ENCODE assay signal across 8 cellular contexts in the genomic region with DNA sequence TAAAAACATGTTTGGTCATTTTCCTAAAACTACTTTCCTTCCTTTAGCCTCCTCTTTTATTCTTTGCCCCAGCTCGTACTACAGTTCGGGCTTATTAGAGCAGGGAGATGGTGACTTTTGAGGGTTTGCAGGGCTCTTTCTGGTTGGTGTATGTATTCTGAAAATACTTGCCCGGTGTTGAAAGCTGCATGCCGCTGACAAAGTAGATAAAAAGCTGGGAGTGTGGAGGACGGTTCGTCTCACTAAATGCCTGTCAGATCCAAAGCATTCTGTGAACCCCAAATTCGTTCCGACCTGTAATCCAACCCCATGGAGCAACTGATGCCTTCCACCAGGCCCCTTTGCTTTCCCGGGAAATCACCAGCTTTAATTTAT. TPM values are rescaled to one million over a fixed set of nuclear protein-coding genes. Genes with fewer than 3 reads are reported as not detected.
DNase-seq lines count a peak whose midpoint lies in the region; ATAC-seq and TF ChIP-seq lines count a peak whose summit lies in the region.

No MANE protein-coding gene starts in this region.

- H3K4me1 Mint-ChIP-seq in CD4-positive, alpha-beta T cell (ENCODE audit: low read depth): peaks cover 40% of the 10 kb centered on the region
- peaks cover 12 to 27% (median 24%) of the 10 kb centered on the region in 3 donors for H3K4me1 Mint-ChIP-seq in naive B cell

- no peak for TF ChIP-seq CTCF in CD4-positive, alpha-beta T cell (IDR thresholded peaks at IDR 0.05)
- no peak for TF ChIP-seq CTCF in colonic mucosa (IDR thresholded peaks at IDR 0.05)

- no peak for DNase-seq in CD4-positive, alpha-beta T cell
- DNase-seq in colonic mucosa: no peak
- DNase-seq in naive B cell: no peak
- no peak for DNase-seq in COR-L47 (lab: John Stamatoyannopoulos, UW)
- no peak for DNase-seq in GOT3 (lab: John Stamatoyannopoulos, UW)
- no peak for DNase-seq in HuH-7 (ENCODE audit: low spot score)
- no peak for DNase-seq in hepatic stellate cell (ENCODE audit: low spot score)

- H3K4me1 ChIP-seq in HUES64 (ENCODE audit: insufficient read depth, low read length): peaks cover 14% of the 10 kb centered on the region
- no peaks in the 10 kb centered on the region for H3K4me1 ChIP-seq in colonic mucosa

- no peaks in the 10 kb centered on the region for H3K36me3 Mint-ChIP-seq in CD4-positive, alpha-beta T cell (ENCODE audit: low read depth)
- H3K36me3 Mint-ChIP-seq in naive B cell: peaks cover 0 to 12% of the 10 kb centered on the region in 2 donors

- intact Hi-C loops in CD4-positive, alpha-beta T cell (cut with DNase I, micrococcal nuclease): no loop called here
- intact Hi-C loops in colonic mucosa (cut with DNase I): no loop called here

- no peaks in the 10 kb centered on the region for H3K27me3 Mint-ChIP-seq in CD4-positive, alpha-beta T cell
- peaks cover 0 to 13% (median 0%) of the 10 kb centered on the region in 3 donors for H3K27me3 Mint-ChIP-seq in naive B cell

- CTCF ChIA-PET in CD4-positive, alpha-beta T cell (lab: Charles Lee): interaction anchor here (1.2 to 1.6 kb wide), 3 partner anchors 18 to 95 kb away, joined by 3 to 4 read pairs (median 3); no protein-coding TSS in a partner anchor

- no peaks in the 10 kb centered on the region for H3K9me3 ChIP-seq in CD4-positive, alpha-beta T cell (ENCODE audit: control insufficient read depth, low read length)
- H3K9me3 ChIP-seq in HUES64 (ENCODE audit: insufficient read depth, low read depth, low read length): no peaks in the 10 kb centered on the region; the same call in 1 of the 2 replicates
- H3K9me3 ChIP-seq in colonic mucosa: no peaks in the 10 kb centered on the region

- peak overlapping the region; percentile 58 for H3K4me3 ChIP-seq in HUES64 (ENCODE audit: low read length)
- peak overlapping the region; percentile 47 for H3K4me3 ChIP-seq in colonic mucosa

- 11% methylated on average over 9 of the region's 9 CpGs for WGBS in HUES64

- POLR2A ChIA-PET in CD4-positive, alpha-beta T cell (lab: Charles Lee): interaction anchor here (1.0 to 3.4 kb wide), 5 partner anchors 19 to 80 kb away, joined by 3 to 26 read pairs (median 3); partner anchors contain the start of gene TRIM2

- ATAC-seq in CD4-positive, alpha-beta T cell (ENCODE audit: poor library complexity): no peak
- no peak for ATAC-seq in naive B cell (ENCODE audit: low read depth in 2 of 2)

- H3K9me3 Mint-ChIP-seq in CD4-positive, alpha-beta T cell: no peaks in the 10 kb centered on the region
- H3K9me3 Mint-ChIP-seq in naive B cell: peaks cover 0 to 15% (median 12%) of the 10 kb centered on the region in 7 donors

- peak overlapping the region; percentile 92 for H3K4me3 Mint-ChIP-seq in CD4-positive, alpha-beta T cell
- H3K4me3 Mint-ChIP-seq in naive B cell: peak overlapping the region; percentile 87 to 97 (median 92)

- no peak overlapping the region for H3K27ac Mint-ChIP-seq in CD4-positive, alpha-beta T cell
- peak overlapping the region in 4 of 6 donors; percentile 14 to 69 (median 58) for H3K27ac Mint-ChIP-seq in naive B cell

- no peak overlapping the region for H3K27ac ChIP-seq in CD4-positive, alpha-beta T cell (ENCODE audit: low read depth, low read length)
- H3K27ac ChIP-seq in HUES64 (ENCODE audit: low read depth, low read length) (no peak overlapping the region), colonic mucosa (peak overlapping the region; percentile 88)

- H3K36me3 ChIP-seq in HUES64 (ENCODE audit: insufficient read depth, low read length) (no peaks in the 10 kb centered on the region), colonic mucosa (no peaks in the 10 kb centered on the region)

- peak overlapping the region; percentile 68; the same call in 1 of the 2 replicates for H3K9ac ChIP-seq in HUES64 (ENCODE audit: low read depth, low read length)
- peak overlapping the region; percentile 68 to 90 for H3K9ac ChIP-seq in colonic mucosa (ENCODE audit: low read depth in 2 of 2, low read length in 2 of 2)

- H3K27me3 ChIP-seq in CD4-positive, alpha-beta T cell (ENCODE audit: control insufficient read depth, insufficient read depth, low read length): no peaks in the 10 kb centered on the region
- peaks cover 31% of the 10 kb centered on the region for H3K27me3 ChIP-seq in HUES64 (ENCODE audit: insufficient read depth, low read length)
- no peaks in the 10 kb centered on the region for H3K27me3 ChIP-seq in colonic mucosa

RNA-seq across cellular contexts. Expression of gene TRIM2, which starts 19.2 kb away (rescaled TPM):
- 1 to 10 TPM; 1.9 to 3.4 TPM for total RNA-seq in CD4-positive, alpha-beta T cell
- polyA plus RNA-seq in HUES64 (2013, experiment 1 of 2): 40.0 TPM
- polyA plus RNA-seq in HUES64 (2013, experiment 2 of 2): 35.8 TPM
- total RNA-seq in colonic mucosa: 100 to 1,000 TPM; 120 to 151 TPM
- 1 to 10 TPM in 5 of 6 donors, not detected in 1; 1.3 to 4.6 (median 2.6) TPM for polyA plus RNA-seq in naive B cell (ENCODE audit: low read depth in 6 of 6)

Comparison
In these comparisons a context has a peak if more than half of its experiments do, and no peak if none do; other contexts are left out.
1. RNA of gene TRIM2, which starts 19.2 kb away (total RNA-seq): 120 to 151 TPM in colonic mucosa; 1.9 to 3.4 TPM in CD4-positive, alpha-beta T cell; every median in the first group is over 10 times any median in the second.